In genomic region chr10:24914148-24914547, GRCh38 we compare ENCODE assay signal across 15 cellular contexts. TPM values are rescaled to one million over a fixed set of nuclear protein-coding genes. Genes with fewer than 3 reads are reported as not detected.
DNase-seq lines count a peak whose midpoint lies in the region; ATAC-seq and TF ChIP-seq lines count a peak whose summit lies in the region.
"Had no signal": no experiment of that assay in that cellular context is flagged by ENCODE, and none has a peak within 500 bp of the region (broad histone marks: within the 10 kb centered on the region; RNA-seq: fewer than 3 reads in every experiment).

No MANE protein-coding gene starts in this region.

- ATAC-seq in Right ventricle myocardium inferior = no peak
- no peak for ATAC-seq in effector memory CD8-positive, alpha-beta T cell (replicated peaks)
- no peak for ATAC-seq in activated CD4-positive, CD25-positive, alpha-beta regulatory T cell treated with anti-CD3 and anti-CD28 coated beads, Interleukin-2, amount 50 U/mL, for 24 hours

- H3K4me1 ChIP-seq in left ventricle myocardium inferior (peaks cover 6% of the 10 kb centered on the region), ascending aorta (peaks cover 0 to 20% of the 10 kb centered on the region in 2 donors), ovary (ENCODE audit: insufficient read depth) (peaks cover 14% of the 10 kb centered on the region)

- H3K36me3 ChIP-seq in left ventricle myocardium inferior (no peaks in the 10 kb centered on the region), ascending aorta (no peaks in the 10 kb centered on the region), ovary (no peaks in the 10 kb centered on the region)

- H3K9me3 ChIP-seq in left ventricle myocardium inferior (replicated peaks) (peaks cover 4% of the 10 kb centered on the region), ascending aorta (no peaks in the 10 kb centered on the region), ovary (no peaks in the 10 kb centered on the region)

- WGBS in ovary, 3 donors = 9 to 21% (median 16%) methylated on average over 1 of the region's 1 CpG

- TF ChIP-seq POLR2A in ovary (IDR thresholded peaks at IDR 0.05) = no peak

- no peaks in the 10 kb centered on the region for H3K9me3 Mint-ChIP-seq in effector memory CD8-positive, alpha-beta T cell
- H3K9me3 Mint-ChIP-seq: CD4-positive, alpha-beta T cell; HFFc6 had no signal

- peaks cover 4% of the 10 kb centered on the region for H3K36me3 Mint-ChIP-seq in effector memory CD8-positive, alpha-beta T cell (ENCODE audit: insufficient read depth)

- intact Hi-C loops in left ventricle myocardium inferior (cut with micrococcal nuclease) = no loop called here
- intact Hi-C loops in Right ventricle myocardium inferior (cut with DNase I) = loop anchor here (5.0 kb wide), 1 partner anchor 38 kb away; the partner anchor contains the start of gene PRTFDC1
- intact Hi-C loops in ascending aorta (cut with DNase I) = loop anchor here (5.0 kb wide), 1 partner anchor 38 kb away; the partner anchor contains the start of gene PRTFDC1
- intact Hi-C loops in ovary (cut with DNase I) = no loop called here

- H3K4me1 Mint-ChIP-seq in effector memory CD8-positive, alpha-beta T cell (ENCODE audit: low read depth in 2 of 2) = peaks cover 5 to 9% of the 10 kb centered on the region in 2 donors

- TF ChIP-seq EP300 in ovary (IDR thresholded peaks at IDR 0.05) = no peak

- no peak overlapping the region for H3K4me3 Mint-ChIP-seq in effector memory CD8-positive, alpha-beta T cell
- H3K4me3 Mint-ChIP-seq: B cell; CD4-positive, alpha-beta T cell; HFFc6 had no signal

- H3K27me3 ChIP-seq in left ventricle myocardium inferior (ENCODE audit: low read depth) (no peaks in the 10 kb centered on the region), ascending aorta (no peaks in the 10 kb centered on the region), ovary (no peaks in the 10 kb centered on the region)

- H3K27ac ChIP-seq in left ventricle myocardium inferior (replicated peaks) = peak overlapping the region; percentile 29
- peak overlapping the region; percentile 54 to 72 for H3K27ac ChIP-seq in ascending aorta
- peak overlapping the region; percentile 42 to 75 for H3K27ac ChIP-seq in ovary

- no peak overlapping the region for H3K27ac Mint-ChIP-seq in effector memory CD8-positive, alpha-beta T cell
- H3K27ac Mint-ChIP-seq: B cell; CD4-positive, alpha-beta T cell; HFFc6 had no signal

- TF ChIP-seq CTCF in left ventricle myocardium inferior (IDR thresholded peaks at IDR 0.05; ENCODE audit: borderline replicate concordance) (no peak), ascending aorta (IDR thresholded peaks at IDR 0.05) (no peak), ovary (IDR thresholded peaks at IDR 0.05) (no peak)

- DNase-seq in left ventricle myocardium inferior (no peak), Right ventricle myocardium inferior (ENCODE audit: missing footprints) (no peak), ascending aorta (ENCODE audit: low spot score in 2 of 2) (no peak), ovary (no peak)
- no peak for DNase-seq in effector memory CD8-positive, alpha-beta T cell
- DNase-seq in activated effector memory CD4-positive, alpha-beta T cell treated with anti-CD3 and anti-CD28 coated beads, Interleukin-2, amount 50 U/mL, for 16 hours = no peak
- DNase-seq: C1 segment of cervical spinal cord; Calu3; CD4-positive, alpha-beta T cell; DMS 273 treated with DMSO at 0.1 percent for 48 hours; HCEC 1CT; HFFc6 had no signal

- H3K27me3 Mint-ChIP-seq in effector memory CD8-positive, alpha-beta T cell = no peaks in the 10 kb centered on the region
- H3K27me3 Mint-ChIP-seq: B cell; CD4-positive, alpha-beta T cell had no signal

- no peak overlapping the region for H3K4me3 ChIP-seq in left ventricle myocardium inferior
- H3K4me3 ChIP-seq in ascending aorta = no peak overlapping the region
- H3K4me3 ChIP-seq in ovary = no peak overlapping the region

RNA-seq across cellular contexts. Expression of gene PRTFDC1, which starts 38.3 kb away (rescaled TPM):
- total RNA-seq in left ventricle myocardium inferior (1.5 TPM), Right ventricle myocardium inferior (7.1 TPM), ascending aorta (3.6 TPM), ovary (10 to 100 TPM; 12.6 to 21.3 (median 14.7) TPM)
- polyA plus RNA-seq in ovary = 10 to 100 TPM; 12.7 to 18.6 TPM
- total RNA-seq: B cell, HT1080 had no signal

Comparison
In these comparisons a context has a peak if more than half of its experiments do, and no peak if none do; other contexts are left out.
1. intact Hi-C loops: an anchor here in Right ventricle myocardium inferior (5.0 kb wide) and ascending aorta (5.0 kb wide); none called in left ventricle myocardium inferior and ovary.